ENCODE assay signal across 1 cellular context in the genomic region with DNA sequence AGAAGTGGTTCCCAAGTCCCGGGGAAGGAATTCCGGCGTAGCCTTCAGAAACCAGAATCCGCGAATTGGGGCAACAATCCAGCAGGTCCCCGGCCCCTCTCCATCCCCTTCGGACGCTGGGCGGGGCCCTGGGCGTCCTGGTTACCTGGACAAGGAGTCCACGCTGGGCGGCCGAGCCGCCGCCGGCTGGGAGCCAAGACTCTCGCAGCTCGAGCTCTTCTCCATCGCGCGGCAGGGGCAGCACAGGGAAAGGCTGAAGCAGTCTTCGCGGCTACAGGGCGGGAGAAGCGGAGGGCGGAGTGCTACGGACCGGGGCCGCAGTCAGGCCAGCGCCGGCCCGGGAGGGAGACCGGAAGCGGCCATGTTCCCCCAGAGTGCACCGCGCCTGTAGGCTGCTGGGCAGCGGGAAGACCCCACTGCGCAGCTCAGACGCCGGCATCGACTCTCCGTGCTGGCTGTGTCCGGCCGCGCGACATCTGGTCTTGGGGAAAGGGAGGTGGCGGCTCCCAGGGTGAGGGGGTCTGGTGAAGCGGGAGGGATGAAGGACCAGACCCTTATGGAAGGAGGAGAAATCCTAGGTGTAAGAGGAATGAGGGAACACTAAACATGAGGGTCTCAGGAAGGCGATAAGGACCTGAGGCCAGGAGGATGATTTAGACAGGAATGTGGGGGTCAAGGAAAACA.
TF ChIP-seq lines count a peak whose summit lies in the region.

MTMR2 (minus strand) TSS at position 378 of the 684 bp plus-strand sequence; CDS start at position 225, 153 bp downstream.

TF ChIP-seq in SK-N-SH, 30 proteins besides CTCF, POLR2A, EP300 and RAD21 (continued from another document):
- TF ChIP-seq, protein P1, sequence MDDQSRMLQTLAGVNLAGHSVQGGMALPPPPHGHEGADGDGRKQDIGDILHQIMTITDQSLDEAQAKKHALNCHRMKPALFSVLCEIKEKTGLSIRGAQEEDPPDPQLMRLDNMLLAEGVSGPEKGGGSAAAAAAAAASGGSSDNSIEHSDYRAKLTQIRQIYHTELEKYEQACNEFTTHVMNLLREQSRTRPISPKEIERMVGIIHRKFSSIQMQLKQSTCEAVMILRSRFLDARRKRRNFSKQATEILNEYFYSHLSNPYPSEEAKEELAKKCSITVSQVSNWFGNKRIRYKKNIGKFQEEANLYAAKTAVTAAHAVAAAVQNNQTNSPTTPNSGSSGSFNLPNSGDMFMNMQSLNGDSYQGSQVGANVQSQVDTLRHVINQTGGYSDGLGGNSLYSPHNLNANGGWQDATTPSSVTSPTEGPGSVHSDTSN (IDR thresholded peaks at IDR 0.05): no peak
- no peak; the same call in 1 of the 2 replicates for TF ChIP-seq JUND (IDR thresholded peaks at IDR 0.05)
- no peak for TF ChIP-seq ZBTB33 (IDR thresholded peaks at IDR 0.05; ENCODE audit: borderline replicate concordance, low read depth)
- TF ChIP-seq TEAD4 (IDR thresholded peaks at IDR 0.05; ENCODE audit: borderline replicate concordance, insufficient read depth): peak; percentile 29; the same call in 1 of the 2 replicates
- peak; percentile 79 for TF ChIP-seq MXI1 (IDR thresholded peaks at IDR 0.05; ENCODE audit: low read depth, low read length)
- peak; percentile 94 for TF ChIP-seq TAF1 (IDR thresholded peaks at IDR 0.05; ENCODE audit: borderline replicate concordance, low read depth, low read length)
- no peak for TF ChIP-seq SMC3 (IDR thresholded peaks at IDR 0.05; ENCODE audit: low read depth, low read length)
- no peak for TF ChIP-seq GATA2 (CRISPR knock-in tag; IDR thresholded peaks at IDR 0.05)
- no peak for TF ChIP-seq REST (IDR thresholded peaks at IDR 0.05; ENCODE audit: low read depth, low read length)
- TF ChIP-seq YY1 (IDR thresholded peaks at IDR 0.05; ENCODE audit: low read depth): peak; percentile 97
- no peak for TF ChIP-seq RFX5 (IDR thresholded peaks at IDR 0.05; ENCODE audit: low read length)
- TF ChIP-seq FOSL2 (IDR thresholded peaks at IDR 0.05; ENCODE audit: borderline replicate concordance, low read depth): no peak; the same call in 1 of the 2 replicates
- no peak for TF ChIP-seq RXRA (IDR thresholded peaks at IDR 0.05; ENCODE audit: borderline replicate concordance, low read depth)
- TF ChIP-seq FOXM1 (IDR thresholded peaks at IDR 0.05; ENCODE audit: low read depth): 0 out of 2 replicates have a peak, but pooled peaks have one; percentile 32
- peak; percentile 67 for TF ChIP-seq NRF1 (IDR thresholded peaks at IDR 0.05; ENCODE audit: low read depth, low read length)
- no peak for TF ChIP-seq MEF2A (IDR thresholded peaks at IDR 0.05; ENCODE audit: borderline replicate concordance, low read depth)
- peak; percentile 16; the same call in 1 of the 2 replicates for TF ChIP-seq TCF12 (IDR thresholded peaks at IDR 0.05)
- TF ChIP-seq EZH2phosphoT487 (IDR thresholded peaks at IDR 0.05; ENCODE audit: borderline replicate concordance, low read depth): no peak
- TF ChIP-seq RCOR1 (IDR thresholded peaks at IDR 0.05; ENCODE audit: low read length): no peak
- TF ChIP-seq, protein P2, sequence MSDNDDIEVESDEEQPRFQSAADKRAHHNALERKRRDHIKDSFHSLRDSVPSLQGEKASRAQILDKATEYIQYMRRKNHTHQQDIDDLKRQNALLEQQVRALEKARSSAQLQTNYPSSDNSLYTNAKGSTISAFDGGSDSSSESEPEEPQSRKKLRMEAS (IDR thresholded peaks at IDR 0.05; ENCODE audit: low read depth): peak; percentile 90
- TF ChIP-seq POLR2AphosphoS5 (IDR thresholded peaks at IDR 0.05; ENCODE audit: low read depth, low read length): peak; percentile 98
- TF ChIP-seq USF1 (IDR thresholded peaks at IDR 0.05; ENCODE audit: borderline replicate concordance, low read depth): no peak
- TF ChIP-seq CHD2 (IDR thresholded peaks at IDR 0.05; ENCODE audit: low read length, partially characterized antibody): peak; percentile 68
